Comparison of ENCODE assay signal across 8 cellular contexts in genomic region chrX:72573158-72573511, GRCh38. TPM values are rescaled to one million over a fixed set of nuclear protein-coding genes. Genes with fewer than 3 reads are reported as not detected.
DNase-seq lines count a peak whose midpoint lies in the region; TF ChIP-seq lines count a peak whose summit lies in the region.

No MANE protein-coding gene starts in this region.

- H3K4me1 ChIP-seq in SJCRH30 (peaks cover 2% of the 10 kb centered on the region; the same call in 1 of the 2 replicates), right atrium auricular region (no peaks in the 10 kb centered on the region), testis (no peaks in the 10 kb centered on the region)

- DNase-seq in HFF-Myc (ENCODE audit: extremely low read depth, low read depth): no peak
- no peak for DNase-seq in SJCRH30
- DNase-seq in right atrium auricular region (ENCODE audit: low spot score): no peak
- no peak for DNase-seq in testis
- DNase-seq in NCI-H1048 (lab: John Stamatoyannopoulos, UW): no peak
- no peak for DNase-seq in NOMO-1 treated with dmso at 0.1 percent for 144 hours (lab: John Stamatoyannopoulos, UW; ENCODE audit: unreplicated experiment)
- no peak for DNase-seq in NCI-H82 treated with DMSO at 0.1 percent for 48 hours (lab: John Stamatoyannopoulos, UW; ENCODE audit: unreplicated experiment)

- TF ChIP-seq CTCF in HFF-Myc (IDR thresholded peaks at IDR 0.05; ENCODE audit: low read depth, low read length, missing control alignments) (no peak), right atrium auricular region (IDR thresholded peaks at IDR 0.05) (no peak), testis (IDR thresholded peaks at IDR 0.05) (no peak)

- H3K9me3 ChIP-seq in SJCRH30 (replicated peaks): no peaks in the 10 kb centered on the region
- no peaks in the 10 kb centered on the region for H3K9me3 ChIP-seq in right atrium auricular region
- no peaks in the 10 kb centered on the region for H3K9me3 ChIP-seq in testis

- TF ChIP-seq POLR2A in testis (IDR thresholded peaks at IDR 0.05): no peak

- H3K27ac ChIP-seq in SJCRH30 (peak overlapping the region; percentile 90), right atrium auricular region (peak overlapping the region; percentile 64 to 68), testis (no peak overlapping the region)

- H3K36me3 ChIP-seq in SJCRH30: peaks cover 12% of the 10 kb centered on the region; the same call in 1 of the 2 replicates
- no peaks in the 10 kb centered on the region for H3K36me3 ChIP-seq in right atrium auricular region
- no peaks in the 10 kb centered on the region for H3K36me3 ChIP-seq in testis (ENCODE audit: low read depth, missing control alignments)

- 1 to 2% methylated on average over 7 of the region's 7 CpGs for WGBS in testis, 2 donors

- no peaks in the 10 kb centered on the region for H3K27me3 ChIP-seq in SJCRH30
- no peaks in the 10 kb centered on the region for H3K27me3 ChIP-seq in right atrium auricular region
- no peaks in the 10 kb centered on the region for H3K27me3 ChIP-seq in testis

- H3K4me3 ChIP-seq in GM08714 (ENCODE audit: low read length): peak overlapping the region; percentile 83
- H3K4me3 ChIP-seq in HFF-Myc (replicated peaks; ENCODE audit: low read depth, low read length): peak overlapping the region; percentile 69
- peak overlapping the region; percentile 98 for H3K4me3 ChIP-seq in SJCRH30
- peak overlapping the region; percentile 50 to 56 for H3K4me3 ChIP-seq in right atrium auricular region
- peak overlapping the region; percentile 58 to 72 for H3K4me3 ChIP-seq in testis

- intact Hi-C loops in testis (cut with DNase I; ENCODE audit: low total_unique reads): no loop called here

RNA-seq across cellular contexts. Expression of gene HDAC8, which starts 0.5 kb away (rescaled TPM):
- 45.2 and 45.8 TPM in 2 replicates for total RNA-seq in SJCRH30 (2014; rRNA removed; shearing (Covaris generic))
- total RNA-seq in right atrium auricular region: 10 to 100 TPM; 12.0 to 13.0 TPM
- 10 to 100 TPM; 25.2 to 30.3 TPM for total RNA-seq in testis
- polyA plus RNA-seq in testis (ENCODE audit: insufficient read depth, low read depth, low replicate concordance): 8.3 TPM

Comparison
In these comparisons a context has a peak if more than half of its experiments do, and no peak if none do; other contexts are left out.
1. H3K27ac ChIP-seq: peak in SJCRH30 (single experiment) and right atrium auricular region (2 of 2); none in testis (0 of 2).
2. Peak in every context shown above with its lines, with median percentiles within 50 percentile points of each other: H3K4me3 ChIP-seq.